1 cellular context compared by ENCODE assay signal in genomic region chr5:175572922-175573321, GRCh38.
TF ChIP-seq lines count a peak whose summit lies in the region.

No MANE protein-coding gene starts in this region.

TF ChIP-seq in GM23338, 12 proteins besides CTCF, POLR2A, EP300 and RAD21 (continued from another document):
- TF ChIP-seq, protein P1, sequence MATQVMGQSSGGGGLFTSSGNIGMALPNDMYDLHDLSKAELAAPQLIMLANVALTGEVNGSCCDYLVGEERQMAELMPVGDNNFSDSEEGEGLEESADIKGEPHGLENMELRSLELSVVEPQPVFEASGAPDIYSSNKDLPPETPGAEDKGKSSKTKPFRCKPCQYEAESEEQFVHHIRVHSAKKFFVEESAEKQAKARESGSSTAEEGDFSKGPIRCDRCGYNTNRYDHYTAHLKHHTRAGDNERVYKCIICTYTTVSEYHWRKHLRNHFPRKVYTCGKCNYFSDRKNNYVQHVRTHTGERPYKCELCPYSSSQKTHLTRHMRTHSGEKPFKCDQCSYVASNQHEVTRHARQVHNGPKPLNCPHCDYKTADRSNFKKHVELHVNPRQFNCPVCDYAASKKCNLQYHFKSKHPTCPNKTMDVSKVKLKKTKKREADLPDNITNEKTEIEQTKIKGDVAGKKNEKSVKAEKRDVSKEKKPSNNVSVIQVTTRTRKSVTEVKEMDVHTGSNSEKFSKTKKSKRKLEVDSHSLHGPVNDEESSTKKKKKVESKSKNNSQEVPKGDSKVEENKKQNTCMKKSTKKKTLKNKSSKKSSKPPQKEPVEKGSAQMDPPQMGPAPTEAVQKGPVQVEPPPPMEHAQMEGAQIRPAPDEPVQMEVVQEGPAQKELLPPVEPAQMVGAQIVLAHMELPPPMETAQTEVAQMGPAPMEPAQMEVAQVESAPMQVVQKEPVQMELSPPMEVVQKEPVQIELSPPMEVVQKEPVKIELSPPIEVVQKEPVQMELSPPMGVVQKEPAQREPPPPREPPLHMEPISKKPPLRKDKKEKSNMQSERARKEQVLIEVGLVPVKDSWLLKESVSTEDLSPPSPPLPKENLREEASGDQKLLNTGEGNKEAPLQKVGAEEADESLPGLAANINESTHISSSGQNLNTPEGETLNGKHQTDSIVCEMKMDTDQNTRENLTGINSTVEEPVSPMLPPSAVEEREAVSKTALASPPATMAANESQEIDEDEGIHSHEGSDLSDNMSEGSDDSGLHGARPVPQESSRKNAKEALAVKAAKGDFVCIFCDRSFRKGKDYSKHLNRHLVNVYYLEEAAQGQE (IDR thresholded peaks at IDR 0.05; ENCODE audit: unreplicated experiment), result no peak
- TF ChIP-seq POLR2AphosphoS5 (IDR thresholded peaks at IDR 0.05; ENCODE audit: low read depth) (no peak), STAT1 (IDR thresholded peaks at IDR 0.05; ENCODE audit: unreplicated experiment) (no peak), JUNB (IDR thresholded peaks at IDR 0.05; ENCODE audit: unreplicated experiment) (no peak), ZNF331 (CRISPR knock-in tag; IDR thresholded peaks at IDR 0.05; ENCODE audit: low read depth) (no peak), CREB1 (CRISPR knock-in tag; IDR thresholded peaks at IDR 0.05; ENCODE audit: low read depth) (no peak), NANOG (IDR thresholded peaks at IDR 0.05; ENCODE audit: borderline replicate concordance) (no peak)
